14 cellular contexts compared by ENCODE assay signal in genomic region chr17:42129109-42129837, GRCh38. TPM values are rescaled to one million over a fixed set of nuclear protein-coding genes. Genes with fewer than 3 reads are reported as not detected.
A peak's percentile ranks its signal among the peaks of the same experiment; 100 is the strongest.
DNase-seq lines count a peak whose midpoint lies in the region; ATAC-seq and TF ChIP-seq lines count a peak whose summit lies in the region.
"Had no signal": no experiment of that assay in that cellular context is flagged by ENCODE, and none has a peak within 500 bp of the region (broad histone marks: within the 10 kb centered on the region; RNA-seq: fewer than 3 reads in every experiment).

No MANE protein-coding gene starts in this region.

- no peak overlapping the region for H3K4me3 ChIP-seq in muscle layer of duodenum (ENCODE audit: low read depth in 1 of 2, low read length in 2 of 2)
- H3K4me3 ChIP-seq in testis = no peak overlapping the region
- H3K4me3 ChIP-seq: GM23338 had no signal

- TF ChIP-seq CTCF in testis (IDR thresholded peaks at IDR 0.05) = peak in 2 of 3 experiments; percentile 13 to 24

- peaks cover 42 to 64% of the 10 kb centered on the region in 2 donors for H3K36me3 ChIP-seq in muscle layer of duodenum (ENCODE audit: control insufficient read depth in 1 of 2, insufficient read depth in 2 of 2, low read length in 2 of 2)
- H3K36me3 ChIP-seq in testis (ENCODE audit: low read depth, missing control alignments) = no peaks in the 10 kb centered on the region

- peaks cover 7% of the 10 kb centered on the region for H3K36me3 Mint-ChIP-seq in T-helper 17 cell (ENCODE audit: low read depth)
- peaks cover 62% of the 10 kb centered on the region for H3K36me3 Mint-ChIP-seq in effector memory CD8-positive, alpha-beta T cell (ENCODE audit: insufficient read depth)

- intact Hi-C loops in testis (cut with DNase I; ENCODE audit: low total_unique reads) = no loop called here

- peaks cover 13 to 24% of the 10 kb centered on the region in 2 donors for H3K4me1 ChIP-seq in muscle layer of duodenum (ENCODE audit: control insufficient read depth in 1 of 2, insufficient read depth in 2 of 2, low read length in 2 of 2)
- H3K4me1 ChIP-seq in testis = peaks cover 45% of the 10 kb centered on the region

- H3K27me3 Mint-ChIP-seq in T-helper 17 cell = no peaks in the 10 kb centered on the region
- H3K27me3 Mint-ChIP-seq in effector memory CD8-positive, alpha-beta T cell = no peaks in the 10 kb centered on the region

- H3K9me3 ChIP-seq in T-helper 17 cell (ENCODE audit: control insufficient read depth, low read length, poor library complexity, severe bottlenecking) (no peaks in the 10 kb centered on the region), muscle layer of duodenum (ENCODE audit: control insufficient read depth in 1 of 2, low read length in 2 of 2) (no peaks in the 10 kb centered on the region), testis (no peaks in the 10 kb centered on the region)

- DNase-seq in T-helper 17 cell (no peak), testis (peak; percentile 86), HPDE6-E6E7 (ENCODE audit: extremely low spot score) (no peak)
- DNase-seq in effector memory CD8-positive, alpha-beta T cell = no peak
- DNase-seq: activated CD8-positive, alpha-beta memory T cell treated with anti-CD3 and anti-CD28 coated beads, Interleukin-2, amount 50 U/mL, for 4 hours; NCI-H2081 had no signal

- no peak overlapping the region for H3K4me3 Mint-ChIP-seq in T-helper 17 cell
- no peak overlapping the region for H3K4me3 Mint-ChIP-seq in effector memory CD8-positive, alpha-beta T cell
- H3K4me3 Mint-ChIP-seq: GM23338, neural crest cell had no signal

- 27 to 36% methylated on average over 3 to 8 of the region's 8 CpGs for WGBS in testis, 2 donors

- peak overlapping the region; percentile 41 for H3K27ac Mint-ChIP-seq in T-helper 17 cell
- H3K27ac Mint-ChIP-seq in effector memory CD8-positive, alpha-beta T cell = peak overlapping the region; percentile 61 to 68
- H3K27ac Mint-ChIP-seq: GM23338 had no signal

- H3K4me1 Mint-ChIP-seq in T-helper 17 cell = peaks cover 29% of the 10 kb centered on the region
- H3K4me1 Mint-ChIP-seq in effector memory CD8-positive, alpha-beta T cell (ENCODE audit: low read depth in 2 of 2) = peaks cover 26% of the 10 kb centered on the region in 2 donors

- peak overlapping the region; percentile 24 for H3K27ac ChIP-seq in muscle layer of duodenum (ENCODE audit: low read length)
- peak overlapping the region; percentile 89 for H3K27ac ChIP-seq in testis
- H3K27ac ChIP-seq: C4-2B, VCaP had no signal

- no peak for TF ChIP-seq POLR2A in testis (IDR thresholded peaks at IDR 0.05)

- H3K9me3 Mint-ChIP-seq in effector memory CD8-positive, alpha-beta T cell = no peaks in the 10 kb centered on the region
- H3K9me3 Mint-ChIP-seq: GM23338, neural crest cell had no signal

- H3K27me3 ChIP-seq in muscle layer of duodenum (ENCODE audit: low read depth, low read length) (no peaks in the 10 kb centered on the region), testis (no peaks in the 10 kb centered on the region)

- no peak for ATAC-seq in T-helper 17 cell
- ATAC-seq in effector memory CD8-positive, alpha-beta T cell (replicated peaks) = no peak
- no peak for ATAC-seq in HG02610 (IDR thresholded peaks at IDR 0.05; ENCODE audit: unreplicated experiment)
- no peak for ATAC-seq in HG03571 (IDR thresholded peaks at IDR 0.05; ENCODE audit: unreplicated experiment)
- ATAC-seq: GM23338 had no signal

RNA-seq across cellular contexts. Expression of gene HSPB9, which starts 6.7 kb away (rescaled TPM):
- total RNA-seq in T-helper 17 cell (not detected), testis (1 to 10 TPM; 6.9 to 9.8 TPM)
- polyA plus RNA-seq in testis (ENCODE audit: insufficient read depth, low read depth, low replicate concordance) = 12.9 TPM
- total RNA-seq: SK-MEL-5 had no signal

RNA-seq across cellular contexts. Expression of gene KAT2A, which starts 8.1 kb away (rescaled TPM):
- 10 to 100 TPM; 33.3 to 35.5 TPM for total RNA-seq in T-helper 17 cell
- total RNA-seq in testis = 100 to 1,000 TPM; 109 to 111 TPM
- polyA plus RNA-seq in testis (ENCODE audit: insufficient read depth, low read depth, low replicate concordance) = 37.6 TPM

RNA-seq across cellular contexts. Expression of gene DHX58, which starts 16.8 kb away (rescaled TPM):
- total RNA-seq in T-helper 17 cell = 10 to 100 TPM; 16.9 to 24.0 TPM
- 10 to 100 TPM; 35.9 to 51.1 TPM for total RNA-seq in testis
- 56.3 TPM for polyA plus RNA-seq in testis (ENCODE audit: insufficient read depth, low read depth, low replicate concordance)
- total RNA-seq: neural crest cell had no signal

RNA-seq across cellular contexts. Expression of gene RAB5C, which starts 25.5 kb away (rescaled TPM):
- total RNA-seq in T-helper 17 cell (10 to 100 TPM; 74.3 to 97.9 TPM), testis (100 to 1,000 TPM in 1 of 2 donors, 10 to 100 TPM in 1; 96.0 to 152 TPM)
- polyA plus RNA-seq in testis (ENCODE audit: insufficient read depth, low read depth, low replicate concordance) = 139 TPM

RNA-seq across cellular contexts. Expression of gene ZNF385C, which starts 31.0 kb away (rescaled TPM):
- total RNA-seq in T-helper 17 cell = under 1 TPM; 0.16 to 0.20 TPM
- 10 to 100 TPM; 17.9 to 26.6 TPM for total RNA-seq in testis
- polyA plus RNA-seq in testis (ENCODE audit: insufficient read depth, low read depth, low replicate concordance) = 21.4 TPM

Comparison
In these comparisons a context has a peak if more than half of its experiments do, and no peak if none do; other contexts are left out.
1. RNA of gene HSPB9, which starts 6.7 kb away (total RNA-seq): 6.9 to 9.8 TPM in testis; not detected in T-helper 17 cell; every median in the first group is over 4 times any median in the second.